In the genomic region with DNA sequence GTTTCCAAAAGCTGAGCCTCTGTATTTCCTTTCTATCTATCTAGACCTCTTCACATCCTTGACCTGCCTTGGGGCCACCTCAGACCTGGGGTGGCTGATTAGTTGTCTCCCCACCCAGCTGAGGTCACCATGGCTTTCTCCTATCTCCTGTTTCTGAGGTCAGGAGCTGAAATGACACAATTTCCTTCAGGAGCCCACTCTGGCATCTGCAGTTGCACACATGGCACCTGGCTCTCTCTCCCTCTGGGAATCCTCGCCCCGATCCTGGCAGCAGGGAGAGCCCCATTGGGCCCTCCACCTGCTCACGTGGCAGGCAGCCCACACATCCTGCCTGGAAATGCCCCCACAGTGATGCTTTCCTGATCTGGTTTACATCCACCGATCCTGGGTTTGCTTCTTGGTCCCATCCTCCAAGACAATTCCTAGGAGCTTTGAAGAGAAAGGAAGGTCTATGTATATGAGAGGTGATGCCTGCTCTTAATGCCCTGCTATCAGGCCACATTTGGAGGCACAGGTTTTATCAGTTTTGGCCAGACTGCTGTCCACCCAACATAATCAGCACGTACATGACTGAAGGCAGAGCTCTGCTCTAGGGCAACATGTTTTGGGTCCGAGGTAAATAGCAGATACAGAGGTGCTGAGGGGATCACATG, we compare ENCODE assay signal across 1 cellular context.
TF ChIP-seq lines count a peak whose summit lies in the region.

No MANE protein-coding gene starts in this region.

TF ChIP-seq in K562, 482 proteins besides CTCF, POLR2A, EP300 and RAD21 (continued from another document and continues in another):
- TF ChIP-seq ZNF592 (IDR thresholded peaks at IDR 0.05), result peak; percentile 80
- no peak for TF ChIP-seq SIRT6 (IDR thresholded peaks at IDR 0.05; ENCODE audit: low read depth, low read length)
- TF ChIP-seq CBFA2T2 (conservative IDR thresholded peaks at IDR 0.05), result peak; percentile 96
- TF ChIP-seq RBBP5 (IDR thresholded peaks at IDR 0.05; ENCODE audit: borderline replicate concordance, insufficient read depth, low read length, poor library complexity, severe bottlenecking), result peak; percentile 61
- TF ChIP-seq, protein P1, sequence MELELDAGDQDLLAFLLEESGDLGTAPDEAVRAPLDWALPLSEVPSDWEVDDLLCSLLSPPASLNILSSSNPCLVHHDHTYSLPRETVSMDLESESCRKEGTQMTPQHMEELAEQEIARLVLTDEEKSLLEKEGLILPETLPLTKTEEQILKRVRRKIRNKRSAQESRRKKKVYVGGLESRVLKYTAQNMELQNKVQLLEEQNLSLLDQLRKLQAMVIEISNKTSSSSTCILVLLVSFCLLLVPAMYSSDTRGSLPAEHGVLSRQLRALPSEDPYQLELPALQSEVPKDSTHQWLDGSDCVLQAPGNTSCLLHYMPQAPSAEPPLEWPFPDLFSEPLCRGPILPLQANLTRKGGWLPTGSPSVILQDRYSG (tag; conservative IDR thresholded peaks at IDR 0.05; ENCODE audit: low read depth), result 0 out of 2 replicates have a peak, but pooled peaks have one; percentile 58
- peak; percentile 12; the same call in 1 of the 2 replicates for TF ChIP-seq RAD51 (IDR thresholded peaks at IDR 0.05; ENCODE audit: borderline replicate concordance, low read depth)
- no peak for TF ChIP-seq KDM2B (CRISPR knock-in tag; IDR thresholded peaks at IDR 0.05)
- TF ChIP-seq YY1 (IDR thresholded peaks at IDR 0.05; ENCODE audit: borderline replicate concordance in 1 of 3, control insufficient read depth in 1 of 3, extremely low read depth in 1 of 3, insufficient read depth in 3 of 3, insufficient read length in 1 of 3, insufficient replicate concordance in 2 of 3, low read depth in 1 of 3, low read length in 2 of 3), result no peak
- TF ChIP-seq ELF4 (CRISPR knock-in tag; IDR thresholded peaks at IDR 0.05), result peak; percentile 53; the same call in 1 of the 2 replicates
- no peak for TF ChIP-seq CREB5 (CRISPR knock-in tag; IDR thresholded peaks at IDR 0.05)
- TF ChIP-seq ZNF764 (CRISPR knock-in tag; IDR thresholded peaks at IDR 0.05; ENCODE audit: low read depth), result no peak
- peak; percentile 57; the same call in 1 of the 2 replicates for TF ChIP-seq ZNF175 (CRISPR knock-in tag; IDR thresholded peaks at IDR 0.05; ENCODE audit: low read depth)
- TF ChIP-seq ZNF695 (CRISPR knock-in tag; IDR thresholded peaks at IDR 0.05), result no peak
- no peak for TF ChIP-seq FOS (IDR thresholded peaks at IDR 0.05; ENCODE audit: extremely low read depth, insufficient read length)
- peak; percentile 89 for TF ChIP-seq LCOR (CRISPR knock-in tag; IDR thresholded peaks at IDR 0.05)
- TF ChIP-seq, protein P2, sequence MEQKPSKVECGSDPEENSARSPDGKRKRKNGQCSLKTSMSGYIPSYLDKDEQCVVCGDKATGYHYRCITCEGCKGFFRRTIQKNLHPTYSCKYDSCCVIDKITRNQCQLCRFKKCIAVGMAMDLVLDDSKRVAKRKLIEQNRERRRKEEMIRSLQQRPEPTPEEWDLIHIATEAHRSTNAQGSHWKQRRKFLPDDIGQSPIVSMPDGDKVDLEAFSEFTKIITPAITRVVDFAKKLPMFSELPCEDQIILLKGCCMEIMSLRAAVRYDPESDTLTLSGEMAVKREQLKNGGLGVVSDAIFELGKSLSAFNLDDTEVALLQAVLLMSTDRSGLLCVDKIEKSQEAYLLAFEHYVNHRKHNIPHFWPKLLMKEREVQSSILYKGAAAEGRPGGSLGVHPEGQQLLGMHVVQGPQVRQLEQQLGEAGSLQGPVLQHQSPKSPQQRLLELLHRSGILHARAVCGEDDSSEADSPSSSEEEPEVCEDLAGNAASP (IDR thresholded peaks at IDR 0.05), result 0 out of 2 replicates have a peak, but pooled peaks have one; percentile 40
- no peak for TF ChIP-seq ILF3 (IDR thresholded peaks at IDR 0.05; ENCODE audit: borderline replicate concordance)
- peak; percentile 28; the same call in 1 of the 2 replicates for TF ChIP-seq MYC (IDR thresholded peaks at IDR 0.05; ENCODE audit: low read depth, low read length)
- no peak for TF ChIP-seq MYC (CRISPR knock-in tag; IDR thresholded peaks at IDR 0.05; ENCODE audit: borderline replicate concordance, low read depth)
- TF ChIP-seq, protein P3, sequence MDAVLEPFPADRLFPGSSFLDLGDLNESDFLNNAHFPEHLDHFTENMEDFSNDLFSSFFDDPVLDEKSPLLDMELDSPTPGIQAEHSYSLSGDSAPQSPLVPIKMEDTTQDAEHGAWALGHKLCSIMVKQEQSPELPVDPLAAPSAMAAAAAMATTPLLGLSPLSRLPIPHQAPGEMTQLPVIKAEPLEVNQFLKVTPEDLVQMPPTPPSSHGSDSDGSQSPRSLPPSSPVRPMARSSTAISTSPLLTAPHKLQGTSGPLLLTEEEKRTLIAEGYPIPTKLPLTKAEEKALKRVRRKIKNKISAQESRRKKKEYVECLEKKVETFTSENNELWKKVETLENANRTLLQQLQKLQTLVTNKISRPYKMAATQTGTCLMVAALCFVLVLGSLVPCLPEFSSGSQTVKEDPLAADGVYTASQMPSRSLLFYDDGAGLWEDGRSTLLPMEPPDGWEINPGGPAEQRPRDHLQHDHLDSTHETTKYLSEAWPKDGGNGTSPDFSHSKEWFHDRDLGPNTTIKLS (IDR thresholded peaks at IDR 0.05; ENCODE audit: borderline replicate concordance, low read depth), result peak; percentile 49; the same call in 1 of the 2 replicates
- TF ChIP-seq, protein P4, sequence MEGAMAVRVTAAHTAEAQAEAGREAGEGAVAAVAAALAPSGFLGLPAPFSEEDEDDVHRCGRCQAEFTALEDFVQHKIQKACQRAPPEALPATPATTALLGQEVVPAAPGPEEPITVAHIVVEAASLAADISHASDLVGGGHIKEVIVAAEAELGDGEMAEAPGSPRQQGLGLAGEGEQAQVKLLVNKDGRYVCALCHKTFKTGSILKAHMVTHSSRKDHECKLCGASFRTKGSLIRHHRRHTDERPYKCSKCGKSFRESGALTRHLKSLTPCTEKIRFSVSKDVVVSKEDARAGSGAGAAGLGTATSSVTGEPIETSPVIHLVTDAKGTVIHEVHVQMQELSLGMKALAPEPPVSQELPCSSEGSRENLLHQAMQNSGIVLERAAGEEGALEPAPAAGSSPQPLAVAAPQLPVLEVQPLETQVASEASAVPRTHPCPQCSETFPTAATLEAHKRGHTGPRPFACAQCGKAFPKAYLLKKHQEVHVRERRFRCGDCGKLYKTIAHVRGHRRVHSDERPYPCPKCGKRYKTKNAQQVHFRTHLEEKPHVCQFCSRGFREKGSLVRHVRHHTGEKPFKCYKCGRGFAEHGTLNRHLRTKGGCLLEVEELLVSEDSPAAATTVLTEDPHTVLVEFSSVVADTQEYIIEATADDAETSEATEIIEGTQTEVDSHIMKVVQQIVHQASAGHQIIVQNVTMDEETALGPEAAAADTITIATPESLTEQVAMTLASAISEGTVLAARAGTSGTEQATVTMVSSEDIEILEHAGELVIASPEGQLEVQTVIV (CRISPR knock-in tag; IDR thresholded peaks at IDR 0.05; ENCODE audit: borderline replicate concordance), result no peak
- TF ChIP-seq, protein P5, sequence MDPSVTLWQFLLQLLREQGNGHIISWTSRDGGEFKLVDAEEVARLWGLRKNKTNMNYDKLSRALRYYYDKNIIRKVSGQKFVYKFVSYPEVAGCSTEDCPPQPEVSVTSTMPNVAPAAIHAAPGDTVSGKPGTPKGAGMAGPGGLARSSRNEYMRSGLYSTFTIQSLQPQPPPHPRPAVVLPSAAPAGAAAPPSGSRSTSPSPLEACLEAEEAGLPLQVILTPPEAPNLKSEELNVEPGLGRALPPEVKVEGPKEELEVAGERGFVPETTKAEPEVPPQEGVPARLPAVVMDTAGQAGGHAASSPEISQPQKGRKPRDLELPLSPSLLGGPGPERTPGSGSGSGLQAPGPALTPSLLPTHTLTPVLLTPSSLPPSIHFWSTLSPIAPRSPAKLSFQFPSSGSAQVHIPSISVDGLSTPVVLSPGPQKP (CRISPR knock-in tag; IDR thresholded peaks at IDR 0.05), result no peak
- peak; percentile 96 for TF ChIP-seq TAL1 (IDR thresholded peaks at IDR 0.05)
- TF ChIP-seq ZBTB9 (CRISPR knock-in tag; IDR thresholded peaks at IDR 0.05), result peak; percentile 55; the same call in 1 of the 2 replicates
- peak; percentile 61; the same call in 1 of the 2 replicates for TF ChIP-seq ELF2 (CRISPR knock-in tag; IDR thresholded peaks at IDR 0.05)
- TF ChIP-seq, protein P6, sequence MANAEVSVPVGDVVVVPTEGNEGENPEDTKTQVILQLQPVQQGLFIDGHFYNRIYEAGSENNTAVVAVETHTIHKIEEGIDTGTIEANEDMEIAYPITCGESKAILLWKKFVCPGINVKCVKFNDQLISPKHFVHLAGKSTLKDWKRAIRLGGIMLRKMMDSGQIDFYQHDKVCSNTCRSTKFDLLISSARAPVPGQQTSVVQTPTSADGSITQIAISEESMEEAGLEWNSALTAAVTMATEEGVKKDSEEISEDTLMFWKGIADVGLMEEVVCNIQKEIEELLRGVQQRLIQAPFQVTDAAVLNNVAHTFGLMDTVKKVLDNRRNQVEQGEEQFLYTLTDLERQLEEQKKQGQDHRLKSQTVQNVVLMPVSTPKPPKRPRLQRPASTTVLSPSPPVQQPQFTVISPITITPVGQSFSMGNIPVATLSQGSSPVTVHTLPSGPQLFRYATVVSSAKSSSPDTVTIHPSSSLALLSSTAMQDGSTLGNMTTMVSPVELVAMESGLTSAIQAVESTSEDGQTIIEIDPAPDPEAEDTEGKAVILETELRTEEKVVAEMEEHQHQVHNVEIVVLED (CRISPR knock-in tag; IDR thresholded peaks at IDR 0.05), result 0 out of 2 replicates have a peak, but pooled peaks have one; percentile 17
- 0 out of 4 replicates have a peak, but pooled peaks of 1 of the 2 experiments have one; percentile 6 for TF ChIP-seq TEAD1 (CRISPR knock-in tag; IDR thresholded peaks at IDR 0.05)
- no peak for TF ChIP-seq ZNF280B (CRISPR knock-in tag; IDR thresholded peaks at IDR 0.05)
- 0 out of 2 replicates have a peak, but pooled peaks have one; percentile 66 for TF ChIP-seq ZNF197 (CRISPR knock-in tag; IDR thresholded peaks at IDR 0.05; ENCODE audit: low read depth)
- 0 out of 2 replicates have a peak, but pooled peaks have one; percentile 19 for TF ChIP-seq MBD1 (CRISPR knock-in tag; IDR thresholded peaks at IDR 0.05)
- TF ChIP-seq NCOA2 (IDR thresholded peaks at IDR 0.05; ENCODE audit: partially characterized antibody in 2 of 2), result peak in 1 of 2 experiments; percentile 56
